Comparison of ENCODE assay signal across 8 cellular contexts in the genomic region with DNA sequence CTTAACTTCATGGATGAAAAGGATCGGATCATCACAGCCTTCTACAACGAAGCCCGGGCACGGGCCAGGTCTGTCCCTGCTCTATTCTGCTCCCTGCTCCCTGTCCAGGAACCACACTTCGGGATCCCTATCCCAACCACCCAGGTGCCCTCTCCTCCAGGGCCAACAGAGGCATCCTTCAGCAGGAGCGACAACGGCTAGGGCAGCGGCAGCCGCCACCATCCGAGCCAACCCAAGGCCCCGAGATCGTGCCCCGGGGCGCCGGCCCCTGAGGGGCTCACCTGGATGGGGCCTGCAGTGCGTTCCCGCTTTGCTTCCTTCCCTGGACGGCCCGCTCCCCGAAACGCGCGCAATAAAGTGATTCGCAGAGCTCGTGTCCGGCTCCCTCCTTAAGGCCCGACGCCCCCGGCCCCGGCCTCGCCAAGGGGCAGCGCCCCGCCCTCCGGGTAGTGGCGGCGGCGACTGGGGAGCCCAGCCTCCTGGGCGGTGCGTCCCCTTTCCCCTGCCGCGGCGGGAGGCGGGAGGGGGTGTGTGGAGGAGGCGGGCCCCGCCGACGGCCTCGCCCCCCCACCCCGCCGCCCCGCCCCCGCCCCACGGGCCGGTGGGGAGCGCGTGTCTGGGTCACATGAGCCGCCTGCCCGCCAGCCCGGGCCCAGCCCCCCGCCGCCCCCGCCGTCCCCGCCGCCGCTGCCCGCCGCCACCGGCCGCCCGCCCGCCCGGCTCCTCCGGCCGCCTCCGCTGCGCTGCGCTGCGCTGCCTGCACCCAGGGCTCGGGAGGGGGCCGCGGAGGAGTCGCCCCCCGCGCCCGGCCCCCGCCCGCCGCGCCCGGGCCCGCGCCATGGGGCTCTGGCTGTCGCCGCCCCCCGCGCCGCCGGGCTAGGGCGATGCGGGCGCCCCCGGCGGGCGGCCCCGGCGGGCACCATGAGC. TPM values are rescaled to one million over a fixed set of nuclear protein-coding genes. Genes with fewer than 3 reads are reported as not detected.
DNase-seq lines count a peak whose midpoint lies in the region; ATAC-seq, FAIRE-seq and TF ChIP-seq lines count a peak whose summit lies in the region.

Gene VEGFB (plus strand): TSS at position 672 of the 927 bp plus-strand sequence. CDS start 250 bp downstream, at position 922.

- DNase-seq in GM12892 (ENCODE audit: insufficient read length) (peak; percentile 78), adipocyte (ENCODE audit: low read depth) (peak; percentile 81), heart right ventricle (peak; percentile 74 to 84), posterior vena cava (ENCODE audit: low spot score) (peak; percentile 91), foreskin melanocyte (no peak), HCEC 1CT (no peak)

- intact Hi-C loops in heart right ventricle (cut with DNase I) = no loop called here
- intact Hi-C loops in posterior vena cava (cut with DNase I) = no loop called here

- H3K4me1 ChIP-seq in adipocyte (ENCODE audit: control insufficient read depth, insufficient read depth, low read length) = peaks cover 24% of the 10 kb centered on the region
- H3K4me1 ChIP-seq in heart right ventricle = peaks cover 2 to 71% (median 46%) of the 10 kb centered on the region in 9 donors

- no peaks in the 10 kb centered on the region for H3K9me3 ChIP-seq in adipocyte (ENCODE audit: control insufficient read depth, low read length)
- no peaks in the 10 kb centered on the region for H3K9me3 ChIP-seq in heart right ventricle

- H3K27me3 ChIP-seq in adipocyte (replicated peaks; ENCODE audit: control insufficient read depth, insufficient read depth, low read length) = no peaks in the 10 kb centered on the region
- H3K27me3 ChIP-seq in heart right ventricle = no peaks in the 10 kb centered on the region

- no peak for TF ChIP-seq CTCF in heart right ventricle (IDR thresholded peaks at IDR 0.05)

- FAIRE-seq in GM12892 (lab: Jason Lieb, UNC) = peak; percentile 94

- no peak; the same call in 1 of the 2 replicates for TF ChIP-seq POLR2A in GM12892 (IDR thresholded peaks at IDR 0.05; ENCODE audit: low read depth, low read length)

- H3K4me3 ChIP-seq in adipocyte (ENCODE audit: low read length) (peak within 1 kb of the TSS; percentile 81), heart right ventricle (peak within 1 kb of the TSS; percentile 58 to 85 (median 75))

- 2% methylated on average over 61 to 87 of the region's 107 CpGs for WGBS in heart right ventricle, 2 donors

- ATAC-seq in HG03432 (IDR thresholded peaks at IDR 0.05; ENCODE audit: unreplicated experiment) (peak; percentile 48), SK-N-SH treated with all-trans-retinoic acid at 6 μM for 48 hours (peak; percentile 54), heart right ventricle (peak; percentile 46 to 69 (median 59))

- peak within 1 kb of the TSS; percentile 86 to 96 (median 91) for H3K27ac ChIP-seq in heart right ventricle

- peaks cover 21% of the 10 kb centered on the region for H3K36me3 ChIP-seq in adipocyte (ENCODE audit: control insufficient read depth, insufficient read depth, low read length, severe bottlenecking)
- H3K36me3 ChIP-seq in heart right ventricle = peaks cover 0 to 26% (median 0%) of the 10 kb centered on the region in 9 donors

- peak within 1 kb of the TSS; percentile 84 for H3K9ac ChIP-seq in adipocyte (ENCODE audit: low read length)

TF ChIP-seq in SK-N-SH treated with all-trans-retinoic acid at 6 μM for 48 hours, 23 proteins besides CTCF, POLR2A, EP300 and RAD21:
- TF ChIP-seq RARB (CRISPR knock-in tag; IDR thresholded peaks at IDR 0.05) = no peak
- TF ChIP-seq ISL1 (CRISPR knock-in tag; IDR thresholded peaks at IDR 0.05) = no peak
- TF ChIP-seq ZFP30 (CRISPR knock-in tag; IDR thresholded peaks at IDR 0.05) = no peak
- TF ChIP-seq, protein P1, sequence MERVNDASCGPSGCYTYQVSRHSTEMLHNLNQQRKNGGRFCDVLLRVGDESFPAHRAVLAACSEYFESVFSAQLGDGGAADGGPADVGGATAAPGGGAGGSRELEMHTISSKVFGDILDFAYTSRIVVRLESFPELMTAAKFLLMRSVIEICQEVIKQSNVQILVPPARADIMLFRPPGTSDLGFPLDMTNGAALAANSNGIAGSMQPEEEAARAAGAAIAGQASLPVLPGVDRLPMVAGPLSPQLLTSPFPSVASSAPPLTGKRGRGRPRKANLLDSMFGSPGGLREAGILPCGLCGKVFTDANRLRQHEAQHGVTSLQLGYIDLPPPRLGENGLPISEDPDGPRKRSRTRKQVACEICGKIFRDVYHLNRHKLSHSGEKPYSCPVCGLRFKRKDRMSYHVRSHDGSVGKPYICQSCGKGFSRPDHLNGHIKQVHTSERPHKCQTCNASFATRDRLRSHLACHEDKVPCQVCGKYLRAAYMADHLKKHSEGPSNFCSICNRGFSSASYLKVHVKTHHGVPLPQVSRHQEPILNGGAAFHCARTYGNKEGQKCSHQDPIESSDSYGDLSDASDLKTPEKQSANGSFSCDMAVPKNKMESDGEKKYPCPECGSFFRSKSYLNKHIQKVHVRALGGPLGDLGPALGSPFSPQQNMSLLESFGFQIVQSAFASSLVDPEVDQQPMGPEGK (CRISPR knock-in tag; IDR thresholded peaks at IDR 0.05; ENCODE audit: borderline replicate concordance) = no peak
- TF ChIP-seq SNAI2 (CRISPR knock-in tag; IDR thresholded peaks at IDR 0.05) = no peak
- TF ChIP-seq ESRRG (CRISPR knock-in tag; IDR thresholded peaks at IDR 0.05) = no peak
- TF ChIP-seq PPARA (CRISPR knock-in tag; IDR thresholded peaks at IDR 0.05; ENCODE audit: borderline replicate concordance) = no peak
- TF ChIP-seq ZNF70 (CRISPR knock-in tag; IDR thresholded peaks at IDR 0.05) = no peak
- TF ChIP-seq TOX (CRISPR knock-in tag; IDR thresholded peaks at IDR 0.05; ENCODE audit: borderline replicate concordance) = no peak
- TF ChIP-seq POU6F1 (CRISPR knock-in tag; IDR thresholded peaks at IDR 0.05; ENCODE audit: borderline replicate concordance, low read depth) = no peak
- no peak for TF ChIP-seq GLIS3 (CRISPR knock-in tag; IDR thresholded peaks at IDR 0.05)
- TF ChIP-seq BACH2 (CRISPR knock-in tag; IDR thresholded peaks at IDR 0.05; ENCODE audit: borderline replicate concordance) = no peak
- TF ChIP-seq CSRNP3 (CRISPR knock-in tag; IDR thresholded peaks at IDR 0.05) = no peak
- no peak for TF ChIP-seq ARNTL (CRISPR knock-in tag; IDR thresholded peaks at IDR 0.05; ENCODE audit: borderline replicate concordance, low read depth)

RNA-seq across cellular contexts. Expression of gene VEGFB, which starts in this region (rescaled TPM):
- polyA plus RNA-seq in GM12892 (2012; ENCODE audit: missing spikeins) = 72.9 TPM
- total RNA-seq in heart right ventricle (100 to 1,000 TPM; 245 to 353 (median 277) TPM), posterior vena cava (100 to 1,000 TPM; 163 to 190 TPM)
- 100 to 1,000 TPM; 158 to 291 TPM for polyA plus RNA-seq in heart right ventricle

Comparison
In these comparisons a context has a peak if more than half of its experiments do, and no peak if none do; other contexts are left out.
1. DNase-seq: peak in GM12892 (single experiment), adipocyte (single experiment), heart right ventricle (2 of 2) and posterior vena cava (single experiment); none in foreskin melanocyte (single experiment) and HCEC 1CT (single experiment).
2. Peak in every context shown above with its lines, with median percentiles within 50 percentile points of each other: ATAC-seq.